In genomic region chr12:77625441-77625840, GRCh38 we compare ENCODE assay signal across 1 cellular context.
TF ChIP-seq lines count a peak whose summit lies in the region.

No MANE protein-coding gene starts in this region.

TF ChIP-seq in HepG2, 621 proteins besides CTCF, POLR2A, EP300 and RAD21 (continued from another document):
- TF ChIP-seq ZNF512B (CRISPR knock-in tag; IDR thresholded peaks at IDR 0.05; ENCODE audit: borderline replicate concordance): no peak
